ENCODE assay signal across 8 cellular contexts in genomic region chr1:109793486-109794318, GRCh38. TPM values are rescaled to one million over a fixed set of nuclear protein-coding genes. Genes with fewer than 3 reads are reported as not detected.
DNase-seq lines count a peak whose midpoint lies in the region; ATAC-seq, FAIRE-seq and TF ChIP-seq lines count a peak whose summit lies in the region.

No MANE protein-coding gene starts in this region.

- 63 to 64% methylated on average over 11 of the region's 11 CpGs for WGBS in aorta, 2 donors

- no peak overlapping the region for H3K4me3 ChIP-seq in mucosa of rectum (ENCODE audit: low read length in 2 of 2)
- H3K4me3 ChIP-seq in aorta (ENCODE audit: low read length in 2 of 2), result no peak overlapping the region

- peak; percentile 67 for DNase-seq in DMS79 (lab: John Stamatoyannopoulos, UW)
- peak; percentile 95 for DNase-seq in NCI-H1436 (lab: John Stamatoyannopoulos, UW)
- DNase-seq in effector memory CD8-positive, alpha-beta T cell, result peak; percentile 63 to 67 (median 64)
- DNase-seq in aorta, result peak in 1 of 2 donors; percentile 74
- DNase-seq in GM10266 (ENCODE audit: extremely low spot score), result no peak

- H3K4me3 Mint-ChIP-seq in effector memory CD8-positive, alpha-beta T cell, result peak overlapping the region in 1 of 2 donors; percentile 46

- H3K27ac ChIP-seq in mucosa of rectum (ENCODE audit: low read depth in 2 of 2, low read length in 2 of 2), result peak overlapping the region; percentile 70 to 80
- H3K27ac ChIP-seq in aorta (ENCODE audit: low read depth in 1 of 2, low read length in 2 of 2), result no peak overlapping the region

- H3K9me3 ChIP-seq in mucosa of rectum (ENCODE audit: control insufficient read depth in 2 of 2, low read length in 2 of 2) (no peaks in the 10 kb centered on the region), aorta (ENCODE audit: control insufficient read depth, low read length) (no peaks in the 10 kb centered on the region)

- no peaks in the 10 kb centered on the region for H3K27me3 Mint-ChIP-seq in effector memory CD8-positive, alpha-beta T cell

- peaks cover 65 to 66% of the 10 kb centered on the region in 2 donors for H3K4me1 ChIP-seq in mucosa of rectum (ENCODE audit: control insufficient read depth in 2 of 2, insufficient read depth in 2 of 2, low read length in 2 of 2)
- no peaks in the 10 kb centered on the region for H3K4me1 ChIP-seq in aorta (ENCODE audit: control insufficient read depth in 1 of 2, insufficient read depth in 2 of 2, low read length in 2 of 2)

- TF ChIP-seq CTCF in GM10266 (IDR thresholded peaks at IDR 0.05; ENCODE audit: control insufficient read depth, insufficient read depth, low read depth, missing control alignments), result no peak

- H3K9me3 Mint-ChIP-seq in effector memory CD8-positive, alpha-beta T cell, result no peaks in the 10 kb centered on the region

- peaks cover 56 to 66% of the 10 kb centered on the region in 2 donors for H3K4me1 Mint-ChIP-seq in effector memory CD8-positive, alpha-beta T cell (ENCODE audit: low read depth in 2 of 2)

- peak; percentile 76 for ATAC-seq in effector memory CD8-positive, alpha-beta T cell (replicated peaks)
- ATAC-seq in aorta (ENCODE audit: low FRiP score), result peak; percentile 27
- no peak for ATAC-seq in HG03565 (IDR thresholded peaks at IDR 0.05; ENCODE audit: unreplicated experiment)

- H3K9ac ChIP-seq in mucosa of rectum (ENCODE audit: low read depth in 1 of 2, low read length in 2 of 2), result peak overlapping the region in 1 of 2 donors; percentile 14

- peaks cover 2% of the 10 kb centered on the region for H3K36me3 Mint-ChIP-seq in effector memory CD8-positive, alpha-beta T cell (ENCODE audit: insufficient read depth)

- H3K36me3 ChIP-seq in mucosa of rectum (ENCODE audit: control insufficient read depth in 2 of 2, insufficient read depth in 2 of 2, low read length in 2 of 2) (no peaks in the 10 kb centered on the region), aorta (ENCODE audit: control insufficient read depth in 1 of 2, insufficient read depth in 2 of 2, low read length in 1 of 2) (no peaks in the 10 kb centered on the region)

- intact Hi-C loops in aorta (cut with DNase I), result no loop called here

- FAIRE-seq in TTC549 (lab: Jason Lieb, UNC), result peak; percentile 37

- peak overlapping the region; percentile 92 to 94 for H3K27ac Mint-ChIP-seq in effector memory CD8-positive, alpha-beta T cell

- H3K27me3 ChIP-seq in mucosa of rectum (ENCODE audit: control insufficient read depth in 2 of 2, insufficient read depth in 2 of 2, low read length in 2 of 2) (no peaks in the 10 kb centered on the region), aorta (ENCODE audit: control insufficient read depth in 1 of 2, insufficient read depth in 2 of 2, low read length in 1 of 2) (no peaks in the 10 kb centered on the region)

RNA-seq across cellular contexts. Expression of gene EPS8L3, which starts 30.0 kb away (rescaled TPM):
- not detected for total RNA-seq in aorta
- polyA plus RNA-seq in aorta, result 10 to 100 TPM in 1 of 2 donors, under 1 TPM in 1; 0.46 to 36.7 TPM

RNA-seq across cellular contexts. Expression of gene GSTM3, which starts 52.9 kb away (rescaled TPM):
- 10 to 100 TPM; 17.9 to 56.5 TPM for total RNA-seq in aorta
- polyA plus RNA-seq in aorta, result 100 to 1,000 TPM in 1 of 2 donors, 10 to 100 TPM in 1; 75.7 to 146 TPM

Comparison
In these comparisons a context has a peak if more than half of its experiments do, and no peak if none do; other contexts are left out.
1. H3K27ac ChIP-seq: peak in mucosa of rectum (2 of 2); none in aorta (0 of 2).